3 cellular contexts compared by ENCODE assay signal in genomic region chr2:110925479-110925878, GRCh38.
"Had no signal": no experiment of that assay in that cellular context is flagged by ENCODE, and none has a peak within 500 bp of the region (broad histone marks: within the 10 kb centered on the region; RNA-seq: fewer than 3 reads in every experiment).

No MANE protein-coding gene starts in this region.

- ATAC-seq: GM12878 had no signal

- DNase-seq: GDM1, GF-D8 had no signal

- H3K4me3 ChIP-seq: GM12878 had no signal
